ENCODE assay signal across 28 cellular contexts in the genomic region with DNA sequence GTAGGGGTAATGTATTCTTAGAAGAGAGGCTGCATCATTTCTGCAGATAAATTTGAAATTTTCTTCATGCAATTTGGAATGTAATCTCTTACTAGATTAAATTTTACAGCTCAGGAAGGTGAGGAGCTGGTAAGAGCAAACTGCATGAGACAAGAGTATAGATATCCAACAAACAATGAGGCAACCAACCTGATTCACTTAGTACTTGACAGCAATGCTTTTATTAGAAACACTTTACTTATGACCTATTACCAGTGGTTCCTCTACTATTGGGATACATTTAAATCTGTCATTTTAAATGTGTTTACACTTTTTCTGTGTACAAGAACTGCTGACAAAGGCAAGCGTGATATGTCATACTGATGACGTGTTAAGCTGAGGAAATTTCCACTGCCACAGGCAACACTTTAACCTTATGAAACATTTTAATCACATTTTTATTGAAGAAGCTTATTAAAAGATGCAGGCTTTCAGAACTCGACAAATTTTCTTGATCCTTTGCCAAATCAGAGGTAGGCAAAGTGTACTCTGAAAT.
"Had no signal": no experiment of that assay in that cellular context is flagged by ENCODE, and none has a peak within 500 bp of the region (broad histone marks: within the 10 kb centered on the region; RNA-seq: fewer than 3 reads in every experiment).

No MANE protein-coding gene starts in this region.

- ATAC-seq: left cardiac atrium; left lobe of liver; lower lobe of right lung; naive thymus-derived CD8-positive, alpha-beta T cell; psoas muscle; sciatic nerve; stimulated activated naive B cell treated with anti-CD40 and anti-IgM and Interleukin-4, amounts not matched to agents 10 μg/mL and 1 μg/mL and 100 μg/mL, for 72 hours; stimulated activated naive CD8-positive, alpha-beta T cell treated with anti-CD3 and anti-CD28 coated beads, Interleukin-15, Interleukin-2, amounts not matched to agents 100 U/mL and 50 U/mL, for 24 hours had no signal

- H3K9ac ChIP-seq: neural progenitor cell, parathyroid adenoma had no signal

- H3K79me2 ChIP-seq: parathyroid adenoma had no signal

- H3K4me2 ChIP-seq: neural progenitor cell had no signal

- H3K27ac ChIP-seq: lower lobe of right lung, neural progenitor cell, neutrophil, parathyroid adenoma, psoas muscle, right atrium auricular region, skin epidermis, stomach, testis, thyroid gland, transverse colon, upper lobe of left lung, vagina had no signal

- DNase-seq: hypothalamus; kidney glomerular epithelial cell; left cardiac atrium; lower lobe of right lung; mammary epithelial cell; mesenchymal stem cell; naive thymus-derived CD8-positive, alpha-beta T cell; occipital lobe; psoas muscle; stimulated activated CD4-positive, alpha-beta T cell treated with anti-CD3 and anti-CD28 coated beads, Interleukin-12 subunit alpha, Interleukin-12 subunit beta, amount 100 ng/mL, for 4 hours; stimulated activated CD4-positive, alpha-beta T cell treated with anti-CD3 and anti-CD28 coated beads, Interleukin-15, amount 100 ng/mL, for 24 hours; stimulated activated CD4-positive, alpha-beta T cell treated with anti-CD3 and anti-CD28 coated beads, Interleukin-2, amount 100 ng/mL, for 24 hours; stimulated activated CD4-positive, alpha-beta T cell treated with anti-CD3 and anti-CD28 coated beads, Interleukin-4, amount 100 ng/mL, for 1 hour; stimulated activated naive B cell treated with anti-CD40 and anti-IgM and Interleukin-4, amounts not matched to agents 10 μg/mL and 1 μg/mL and 100 μg/mL, for 72 hours; stimulated activated naive CD8-positive, alpha-beta T cell treated with anti-CD3 and anti-CD28 coated beads, Interleukin-15, Interleukin-2, amounts not matched to agents 100 U/mL and 50 U/mL, for 24 hours; stomach; testis; thyroid gland; transverse colon; upper lobe of left lung had no signal

- H3K4me1 ChIP-seq: lower lobe of right lung, neural progenitor cell, parathyroid adenoma, psoas muscle, right atrium auricular region, stomach, testis, thyroid gland, transverse colon, upper lobe of left lung, vagina had no signal

- H3K4me3 ChIP-seq: lower lobe of right lung, neural progenitor cell, psoas muscle, right atrium auricular region, skin epidermis, stomach, testis, thyroid gland, transverse colon, upper lobe of left lung, vagina had no signal

- H3K27me3 ChIP-seq: neural progenitor cell, neutrophil, right atrium auricular region, stomach, testis, thyroid gland, transverse colon, upper lobe of left lung, vagina had no signal

- H3K9me3 ChIP-seq: lower lobe of right lung, neutrophil, psoas muscle, right atrium auricular region, stomach, testis, thyroid gland, transverse colon, upper lobe of left lung, vagina had no signal

- H3K36me3 ChIP-seq: lower lobe of right lung, neural progenitor cell, neutrophil, right atrium auricular region, stomach, thyroid gland, transverse colon, upper lobe of left lung, vagina had no signal

- H2AFZ ChIP-seq: neural progenitor cell, parathyroid adenoma had no signal
